Comparison of ENCODE assay signal across 1 cellular context in genomic region chr5:14728109-14728938, GRCh38.
TF ChIP-seq lines count a peak whose summit lies in the region.

No MANE protein-coding gene starts in this region.

TF ChIP-seq in HepG2, 621 proteins besides CTCF, POLR2A, EP300 and RAD21 (continued from another document and continues in another):
- TF ChIP-seq, protein P1, sequence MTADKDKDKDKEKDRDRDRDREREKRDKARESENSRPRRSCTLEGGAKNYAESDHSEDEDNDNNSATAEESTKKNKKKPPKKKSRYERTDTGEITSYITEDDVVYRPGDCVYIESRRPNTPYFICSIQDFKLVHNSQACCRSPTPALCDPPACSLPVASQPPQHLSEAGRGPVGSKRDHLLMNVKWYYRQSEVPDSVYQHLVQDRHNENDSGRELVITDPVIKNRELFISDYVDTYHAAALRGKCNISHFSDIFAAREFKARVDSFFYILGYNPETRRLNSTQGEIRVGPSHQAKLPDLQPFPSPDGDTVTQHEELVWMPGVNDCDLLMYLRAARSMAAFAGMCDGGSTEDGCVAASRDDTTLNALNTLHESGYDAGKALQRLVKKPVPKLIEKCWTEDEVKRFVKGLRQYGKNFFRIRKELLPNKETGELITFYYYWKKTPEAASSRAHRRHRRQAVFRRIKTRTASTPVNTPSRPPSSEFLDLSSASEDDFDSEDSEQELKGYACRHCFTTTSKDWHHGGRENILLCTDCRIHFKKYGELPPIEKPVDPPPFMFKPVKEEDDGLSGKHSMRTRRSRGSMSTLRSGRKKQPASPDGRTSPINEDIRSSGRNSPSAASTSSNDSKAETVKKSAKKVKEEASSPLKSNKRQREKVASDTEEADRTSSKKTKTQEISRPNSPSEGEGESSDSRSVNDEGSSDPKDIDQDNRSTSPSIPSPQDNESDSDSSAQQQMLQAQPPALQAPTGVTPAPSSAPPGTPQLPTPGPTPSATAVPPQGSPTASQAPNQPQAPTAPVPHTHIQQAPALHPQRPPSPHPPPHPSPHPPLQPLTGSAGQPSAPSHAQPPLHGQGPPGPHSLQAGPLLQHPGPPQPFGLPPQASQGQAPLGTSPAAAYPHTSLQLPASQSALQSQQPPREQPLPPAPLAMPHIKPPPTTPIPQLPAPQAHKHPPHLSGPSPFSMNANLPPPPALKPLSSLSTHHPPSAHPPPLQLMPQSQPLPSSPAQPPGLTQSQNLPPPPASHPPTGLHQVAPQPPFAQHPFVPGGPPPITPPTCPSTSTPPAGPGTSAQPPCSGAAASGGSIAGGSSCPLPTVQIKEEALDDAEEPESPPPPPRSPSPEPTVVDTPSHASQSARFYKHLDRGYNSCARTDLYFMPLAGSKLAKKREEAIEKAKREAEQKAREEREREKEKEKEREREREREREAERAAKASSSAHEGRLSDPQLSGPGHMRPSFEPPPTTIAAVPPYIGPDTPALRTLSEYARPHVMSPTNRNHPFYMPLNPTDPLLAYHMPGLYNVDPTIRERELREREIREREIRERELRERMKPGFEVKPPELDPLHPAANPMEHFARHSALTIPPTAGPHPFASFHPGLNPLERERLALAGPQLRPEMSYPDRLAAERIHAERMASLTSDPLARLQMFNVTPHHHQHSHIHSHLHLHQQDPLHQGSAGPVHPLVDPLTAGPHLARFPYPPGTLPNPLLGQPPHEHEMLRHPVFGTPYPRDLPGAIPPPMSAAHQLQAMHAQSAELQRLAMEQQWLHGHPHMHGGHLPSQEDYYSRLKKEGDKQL (CRISPR knock-in tag; IDR thresholded peaks at IDR 0.05; ENCODE audit: low read depth) = 0 out of 2 replicates have a peak, but pooled peaks have one; percentile 20
- TF ChIP-seq ZNF512B (CRISPR knock-in tag; IDR thresholded peaks at IDR 0.05; ENCODE audit: borderline replicate concordance) (no peak), AKNA (CRISPR knock-in tag; IDR thresholded peaks at IDR 0.05; ENCODE audit: borderline replicate concordance) (no peak), KLF6 (CRISPR knock-in tag; IDR thresholded peaks at IDR 0.05) (no peak), ATF5 (CRISPR knock-in tag; IDR thresholded peaks at IDR 0.05; ENCODE audit: low read depth) (no peak), ATM (IDR thresholded peaks at IDR 0.05; ENCODE audit: borderline replicate concordance) (no peak), TP53 (CRISPR knock-in tag; conservative IDR thresholded peaks at IDR 0.05) (0 out of 2 replicates have a peak, but pooled peaks have one; percentile 67), PHF8 (CRISPR knock-in tag; IDR thresholded peaks at IDR 0.05) (peak; percentile 37; the same call in 1 of the 2 replicates), ZNF44 (CRISPR knock-in tag; IDR thresholded peaks at IDR 0.05) (no peak), MAFK (conservative IDR thresholded peaks at IDR 0.05 in 1 of 2, IDR thresholded peaks at IDR 0.05 in 1 of 2; ENCODE audit: low read length in 2 of 2) (no peak), ZBTB33 (CRISPR knock-in tag; IDR thresholded peaks at IDR 0.05) (peak; percentile 47; the same call in 1 of the 2 replicates), ZFP36L2 (CRISPR knock-in tag; IDR thresholded peaks at IDR 0.05) (no peak), TEAD2 (CRISPR knock-in tag; IDR thresholded peaks at IDR 0.05) (no peak), ZNF891 (CRISPR knock-in tag; IDR thresholded peaks at IDR 0.05) (peak; percentile 84; the same call in 1 of the 2 replicates), TRIM24 (CRISPR knock-in tag; IDR thresholded peaks at IDR 0.05) (0 out of 2 replicates have a peak, but pooled peaks have one; percentile 54), CEBPB (IDR thresholded peaks at IDR 0.05; ENCODE audit: borderline replicate concordance, low read depth, low read length) (peak; percentile 54; the same call in 1 of the 2 replicates), ZIK1 (CRISPR knock-in tag; IDR thresholded peaks at IDR 0.05; ENCODE audit: borderline replicate concordance, low read depth) (no peak), SNAI1 (CRISPR knock-in tag; IDR thresholded peaks at IDR 0.05; ENCODE audit: borderline replicate concordance) (no peak), ZNF282 (IDR thresholded peaks at IDR 0.05; ENCODE audit: partially characterized antibody) (no peak), KDM4B (CRISPR knock-in tag; IDR thresholded peaks at IDR 0.05) (no peak), ZBTB34 (CRISPR knock-in tag; IDR thresholded peaks at IDR 0.05) (peak; percentile 71; the same call in 1 of the 2 replicates), GTF3A (CRISPR knock-in tag; conservative IDR thresholded peaks at IDR 0.05) (no peak), ELK4 (CRISPR knock-in tag; IDR thresholded peaks at IDR 0.05; ENCODE audit: borderline replicate concordance) (no peak), ETV5 (CRISPR knock-in tag; IDR thresholded peaks at IDR 0.05; ENCODE audit: borderline replicate concordance) (peak; percentile 97)
- TF ChIP-seq, protein P2, sequence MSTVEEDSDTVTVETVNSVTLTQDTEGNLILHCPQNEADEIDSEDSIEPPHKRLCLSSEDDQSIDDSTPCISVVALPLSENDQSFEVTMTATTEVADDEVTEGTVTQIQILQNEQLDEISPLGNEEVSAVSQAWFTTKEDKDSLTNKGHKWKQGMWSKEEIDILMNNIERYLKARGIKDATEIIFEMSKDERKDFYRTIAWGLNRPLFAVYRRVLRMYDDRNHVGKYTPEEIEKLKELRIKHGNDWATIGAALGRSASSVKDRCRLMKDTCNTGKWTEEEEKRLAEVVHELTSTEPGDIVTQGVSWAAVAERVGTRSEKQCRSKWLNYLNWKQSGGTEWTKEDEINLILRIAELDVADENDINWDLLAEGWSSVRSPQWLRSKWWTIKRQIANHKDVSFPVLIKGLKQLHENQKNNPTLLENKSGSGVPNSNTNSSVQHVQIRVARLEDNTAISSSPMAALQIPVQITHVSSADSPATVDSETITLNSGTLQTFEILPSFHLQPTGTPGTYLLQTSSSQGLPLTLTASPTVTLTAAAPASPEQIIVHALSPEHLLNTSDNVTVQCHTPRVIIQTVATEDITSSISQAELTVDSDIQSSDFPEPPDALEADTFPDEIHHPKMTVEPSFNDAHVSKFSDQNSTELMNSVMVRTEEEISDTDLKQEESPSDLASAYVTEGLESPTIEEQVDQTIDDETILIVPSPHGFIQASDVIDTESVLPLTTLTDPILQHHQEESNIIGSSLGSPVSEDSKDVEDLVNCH (CRISPR knock-in tag; IDR thresholded peaks at IDR 0.05) = no peak
- TF ChIP-seq, protein P3, sequence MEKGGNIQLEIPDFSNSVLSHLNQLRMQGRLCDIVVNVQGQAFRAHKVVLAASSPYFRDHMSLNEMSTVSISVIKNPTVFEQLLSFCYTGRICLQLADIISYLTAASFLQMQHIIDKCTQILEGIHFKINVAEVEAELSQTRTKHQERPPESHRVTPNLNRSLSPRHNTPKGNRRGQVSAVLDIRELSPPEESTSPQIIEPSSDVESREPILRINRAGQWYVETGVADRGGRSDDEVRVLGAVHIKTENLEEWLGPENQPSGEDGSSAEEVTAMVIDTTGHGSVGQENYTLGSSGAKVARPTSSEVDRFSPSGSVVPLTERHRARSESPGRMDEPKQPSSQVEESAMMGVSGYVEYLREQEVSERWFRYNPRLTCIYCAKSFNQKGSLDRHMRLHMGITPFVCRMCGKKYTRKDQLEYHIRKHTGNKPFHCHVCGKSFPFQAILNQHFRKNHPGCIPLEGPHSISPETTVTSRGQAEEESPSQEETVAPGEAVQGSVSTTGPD (CRISPR knock-in tag; IDR thresholded peaks at IDR 0.05) = 0 out of 2 replicates have a peak, but pooled peaks have one; percentile 28
- TF ChIP-seq, protein P4, sequence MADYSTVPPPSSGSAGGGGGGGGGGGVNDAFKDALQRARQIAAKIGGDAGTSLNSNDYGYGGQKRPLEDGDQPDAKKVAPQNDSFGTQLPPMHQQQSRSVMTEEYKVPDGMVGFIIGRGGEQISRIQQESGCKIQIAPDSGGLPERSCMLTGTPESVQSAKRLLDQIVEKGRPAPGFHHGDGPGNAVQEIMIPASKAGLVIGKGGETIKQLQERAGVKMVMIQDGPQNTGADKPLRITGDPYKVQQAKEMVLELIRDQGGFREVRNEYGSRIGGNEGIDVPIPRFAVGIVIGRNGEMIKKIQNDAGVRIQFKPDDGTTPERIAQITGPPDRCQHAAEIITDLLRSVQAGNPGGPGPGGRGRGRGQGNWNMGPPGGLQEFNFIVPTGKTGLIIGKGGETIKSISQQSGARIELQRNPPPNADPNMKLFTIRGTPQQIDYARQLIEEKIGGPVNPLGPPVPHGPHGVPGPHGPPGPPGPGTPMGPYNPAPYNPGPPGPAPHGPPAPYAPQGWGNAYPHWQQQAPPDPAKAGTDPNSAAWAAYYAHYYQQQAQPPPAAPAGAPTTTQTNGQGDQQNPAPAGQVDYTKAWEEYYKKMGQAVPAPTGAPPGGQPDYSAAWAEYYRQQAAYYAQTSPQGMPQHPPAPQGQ (CRISPR knock-in tag; IDR thresholded peaks at IDR 0.05; ENCODE audit: borderline replicate concordance) = no peak
